Comparison of ENCODE assay signal across 12 cellular contexts in genomic region chr2:219280682-219281081, GRCh38. TPM values are rescaled to one million over a fixed set of nuclear protein-coding genes. Genes with fewer than 3 reads are reported as not detected.
DNase-seq lines count a peak whose midpoint lies in the region; ATAC-seq, FAIRE-seq and TF ChIP-seq lines count a peak whose summit lies in the region.
"Had no signal": no experiment of that assay in that cellular context is flagged by ENCODE, and none has a peak within 500 bp of the region (broad histone marks: within the 10 kb centered on the region; RNA-seq: fewer than 3 reads in every experiment).

No MANE protein-coding gene starts in this region.

- peak overlapping the region; percentile 96 for H3K4me3 Mint-ChIP-seq in activated CD4-positive, alpha-beta T cell treated with anti-CD3 and anti-CD28 coated beads, Interleukin-2, amount 10 ng/mL, durations not matched to agents 7 days and 5 days
- peak overlapping the region; percentile 93 for H3K4me3 Mint-ChIP-seq in activated CD8-positive, alpha-beta T cell treated with anti-CD3 and anti-CD28 coated beads, Interleukin-2, amount 10 ng/mL, durations not matched to agents 7 days and 5 days

- CTCF ChIA-PET in activated CD4-positive, alpha-beta T cell treated with anti-CD3 and anti-CD28 coated beads, Interleukin-2, amount 10 ng/mL, durations not matched to agents 7 days and 5 days (lab: Charles Lee) = interaction anchor here (1.0 to 15.6 kb wide), 5 partner anchors 15 to 108 kb away, joined by 3 to 194 read pairs (median 5); partner anchors contain the start of genes ABCB6, DNPEP, TUBA4A and TUBA4B
- CTCF ChIA-PET in activated CD8-positive, alpha-beta T cell treated with anti-CD3 and anti-CD28 coated beads, Interleukin-2, amount 10 ng/mL, durations not matched to agents 7 days and 5 days (lab: Charles Lee) = interaction anchor here (1.1 to 13.6 kb wide), 5 partner anchors 12 to 121 kb away, joined by 3 to 239 read pairs (median 12); no protein-coding TSS in a partner anchor

- H3K27me3 Mint-ChIP-seq in activated CD4-positive, alpha-beta T cell treated with anti-CD3 and anti-CD28 coated beads, Interleukin-2, amount 10 ng/mL, durations not matched to agents 7 days and 5 days = no peaks in the 10 kb centered on the region
- H3K27me3 Mint-ChIP-seq in activated CD8-positive, alpha-beta T cell treated with anti-CD3 and anti-CD28 coated beads, Interleukin-2, amount 10 ng/mL, durations not matched to agents 7 days and 5 days (ENCODE audit: low read depth) = no peaks in the 10 kb centered on the region

- H3K9me3 ChIP-seq in subcutaneous abdominal adipose tissue (ENCODE audit: control insufficient read depth in 5 of 5, low read length in 5 of 5) = no peaks in the 10 kb centered on the region

- peaks cover 20% of the 10 kb centered on the region for H3K36me3 Mint-ChIP-seq in activated CD4-positive, alpha-beta T cell treated with anti-CD3 and anti-CD28 coated beads, Interleukin-2, amount 10 ng/mL, durations not matched to agents 7 days and 5 days (ENCODE audit: low read depth)
- H3K36me3 Mint-ChIP-seq in activated CD8-positive, alpha-beta T cell treated with anti-CD3 and anti-CD28 coated beads, Interleukin-2, amount 10 ng/mL, durations not matched to agents 7 days and 5 days (ENCODE audit: low read depth) = peaks cover 28% of the 10 kb centered on the region

- no peak for FAIRE-seq in D721Med (lab: Jason Lieb, UNC)

- H3K9ac ChIP-seq in subcutaneous abdominal adipose tissue (ENCODE audit: low read length in 5 of 5) = no peak overlapping the region

- no peak for TF ChIP-seq CTCF in D721Med (IDR thresholded peaks at IDR 0.05; ENCODE audit: insufficient read depth, missing control alignments)

- H3K27ac ChIP-seq in layer of hippocampus (ENCODE audit: low read depth, low read length) = peak overlapping the region; percentile 100
- H3K27ac ChIP-seq in subcutaneous abdominal adipose tissue (ENCODE audit: low read depth, low read length) = peak overlapping the region; percentile 95
- H3K27ac ChIP-seq: SK-N-MC had no signal

- H3K9me3 Mint-ChIP-seq in activated CD4-positive, alpha-beta T cell treated with anti-CD3 and anti-CD28 coated beads, Interleukin-2, amount 10 ng/mL, durations not matched to agents 7 days and 5 days = no peaks in the 10 kb centered on the region
- no peaks in the 10 kb centered on the region for H3K9me3 Mint-ChIP-seq in activated CD8-positive, alpha-beta T cell treated with anti-CD3 and anti-CD28 coated beads, Interleukin-2, amount 10 ng/mL, durations not matched to agents 7 days and 5 days (ENCODE audit: insufficient read depth)

- no peak for ATAC-seq in activated CD8-positive, alpha-beta T cell treated with anti-CD3 and anti-CD28 coated beads, Interleukin-2, amount 10 ng/mL, durations not matched to agents 7 days and 5 days
- ATAC-seq in HG02623 (IDR thresholded peaks at IDR 0.05; ENCODE audit: unreplicated experiment) = no peak
- ATAC-seq: esophagus mucosa had no signal

- H3K4me1 ChIP-seq in subcutaneous abdominal adipose tissue (ENCODE audit: control insufficient read depth in 5 of 5, insufficient read depth in 5 of 5, low read length in 5 of 5) = peaks cover 6 to 32% (median 29%) of the 10 kb centered on the region in 5 donors

- peaks cover 41% of the 10 kb centered on the region for H3K4me1 Mint-ChIP-seq in activated CD4-positive, alpha-beta T cell treated with anti-CD3 and anti-CD28 coated beads, Interleukin-2, amount 10 ng/mL, durations not matched to agents 7 days and 5 days
- H3K4me1 Mint-ChIP-seq in activated CD8-positive, alpha-beta T cell treated with anti-CD3 and anti-CD28 coated beads, Interleukin-2, amount 10 ng/mL, durations not matched to agents 7 days and 5 days (ENCODE audit: low read depth) = peaks cover 42% of the 10 kb centered on the region

- peaks cover 0 to 53% (median 52%) of the 10 kb centered on the region in 5 donors for H3K36me3 ChIP-seq in subcutaneous abdominal adipose tissue (ENCODE audit: control insufficient read depth in 5 of 5, insufficient read depth in 5 of 5, low read length in 5 of 5)

- H3K27ac Mint-ChIP-seq in activated CD4-positive, alpha-beta T cell treated with anti-CD3 and anti-CD28 coated beads, Interleukin-2, amount 10 ng/mL, durations not matched to agents 7 days and 5 days = no peak overlapping the region
- H3K27ac Mint-ChIP-seq in activated CD8-positive, alpha-beta T cell treated with anti-CD3 and anti-CD28 coated beads, Interleukin-2, amount 10 ng/mL, durations not matched to agents 7 days and 5 days = peak overlapping the region; percentile 66

- POLR2A ChIA-PET in activated CD4-positive, alpha-beta T cell treated with anti-CD3 and anti-CD28 coated beads, Interleukin-2, amount 10 ng/mL, durations not matched to agents 7 days and 5 days (lab: Charles Lee) = no interaction called here
- POLR2A ChIA-PET in activated CD8-positive, alpha-beta T cell treated with anti-CD3 and anti-CD28 coated beads, Interleukin-2, amount 10 ng/mL, durations not matched to agents 7 days and 5 days (lab: Charles Lee) = interaction anchor here (1.2 to 3.0 kb wide), 2 partner anchors 13 to 27 kb away, joined by 5 to 42 read pairs; partner anchors contain the start of genes TUBA4A and TUBA4B

- DNase-seq in activated CD4-positive, alpha-beta T cell treated with anti-CD3 and anti-CD28 coated beads, Interleukin-2, amount 10 ng/mL, durations not matched to agents 7 days and 5 days = no peak
- DNase-seq in activated CD4-positive, alpha-beta T cell treated with anti-CD3 and anti-CD28 coated beads, Interleukin-2, amount 50 U/mL, for 4 hours = no peak
- DNase-seq in activated CD8-positive, alpha-beta T cell treated with anti-CD3 and anti-CD28 coated beads, Interleukin-2, amount 10 ng/mL, durations not matched to agents 7 days and 5 days = no peak
- no peak for DNase-seq in D721Med (ENCODE audit: insufficient read length, low spot score)
- DNase-seq in stimulated activated CD4-positive, alpha-beta T cell treated with anti-CD3 and anti-CD28 coated beads, Interleukin-1b, Interleukin-23, amount 100 ng/mL, for 48 hours = no peak
- DNase-seq: activated effector memory CD4-positive, alpha-beta T cell treated with Interleukin-2 at 50 U/mL for 16 hours; NCI-H146 had no signal

- H3K27me3 ChIP-seq in layer of hippocampus (ENCODE audit: control insufficient read depth, insufficient read depth, low read length) = no peaks in the 10 kb centered on the region
- no peaks in the 10 kb centered on the region for H3K27me3 ChIP-seq in subcutaneous abdominal adipose tissue (ENCODE audit: control insufficient read depth in 5 of 5, insufficient read depth in 4 of 5, low read length in 5 of 5)

- no peak overlapping the region for H3K4me3 ChIP-seq in subcutaneous abdominal adipose tissue (ENCODE audit: low read depth in 1 of 5, low read length in 5 of 5)

RNA-seq across cellular contexts. Expression of gene DNAJB2, which starts 1.5 kb away (rescaled TPM):
- 10 to 100 TPM; 38.2 to 40.9 TPM for total RNA-seq in activated CD4-positive, alpha-beta T cell treated with anti-CD3 and anti-CD28 coated beads, Interleukin-2, amount 10 ng/mL, durations not matched to agents 7 days and 5 days
- 10 to 100 TPM; 43.5 to 51.1 TPM for total RNA-seq in activated CD8-positive, alpha-beta T cell treated with anti-CD3 and anti-CD28 coated beads, Interleukin-2, amount 10 ng/mL, durations not matched to agents 7 days and 5 days

RNA-seq across cellular contexts. Expression of gene TUBA4A, which starts 27.0 kb away (rescaled TPM):
- 100 to 1,000 TPM; 261 to 339 TPM for total RNA-seq in activated CD4-positive, alpha-beta T cell treated with anti-CD3 and anti-CD28 coated beads, Interleukin-2, amount 10 ng/mL, durations not matched to agents 7 days and 5 days
- 100 to 1,000 TPM; 286 to 292 TPM for total RNA-seq in activated CD8-positive, alpha-beta T cell treated with anti-CD3 and anti-CD28 coated beads, Interleukin-2, amount 10 ng/mL, durations not matched to agents 7 days and 5 days

RNA-seq across cellular contexts. Expression of gene TUBA4B, which starts 27.6 kb away (rescaled TPM):
- total RNA-seq in activated CD4-positive, alpha-beta T cell treated with anti-CD3 and anti-CD28 coated beads, Interleukin-2, amount 10 ng/mL, durations not matched to agents 7 days and 5 days = not detected
- total RNA-seq in activated CD8-positive, alpha-beta T cell treated with anti-CD3 and anti-CD28 coated beads, Interleukin-2, amount 10 ng/mL, durations not matched to agents 7 days and 5 days = not detected
- total RNA-seq: esophagus mucosa had no signal

RNA-seq across cellular contexts. Expression of gene PTPRN, which starts 28.5 kb away (rescaled TPM):
- not detected for total RNA-seq in activated CD4-positive, alpha-beta T cell treated with anti-CD3 and anti-CD28 coated beads, Interleukin-2, amount 10 ng/mL, durations not matched to agents 7 days and 5 days
- under 1 TPM in 1 of 2 experiments, not detected in 1; 0.16 TPM for total RNA-seq in activated CD8-positive, alpha-beta T cell treated with anti-CD3 and anti-CD28 coated beads, Interleukin-2, amount 10 ng/mL, durations not matched to agents 7 days and 5 days
- total RNA-seq: esophagus mucosa had no signal

RNA-seq across cellular contexts. Expression of gene STK16, which starts 35.4 kb away (rescaled TPM):
- 10 to 100 TPM; 33.0 to 33.5 TPM for total RNA-seq in activated CD4-positive, alpha-beta T cell treated with anti-CD3 and anti-CD28 coated beads, Interleukin-2, amount 10 ng/mL, durations not matched to agents 7 days and 5 days
- total RNA-seq in activated CD8-positive, alpha-beta T cell treated with anti-CD3 and anti-CD28 coated beads, Interleukin-2, amount 10 ng/mL, durations not matched to agents 7 days and 5 days = 10 to 100 TPM; 31.2 to 31.5 TPM
